In genomic region chr1:203556047-203556851, GRCh38 we compare ENCODE assay signal across 9 cellular contexts.
DNase-seq lines count a peak whose midpoint lies in the region; ATAC-seq and TF ChIP-seq lines count a peak whose summit lies in the region.
"Had no signal": no experiment of that assay in that cellular context is flagged by ENCODE, and none has a peak within 500 bp of the region (broad histone marks: within the 10 kb centered on the region; RNA-seq: fewer than 3 reads in every experiment).

No MANE protein-coding gene starts in this region.

- CTCF ChIA-PET in PC-9 (lab: Charles Lee), result interaction anchor here (0.7 kb wide), 1 partner anchor 739 kb away, joined by 4 read pairs; no protein-coding TSS in a partner anchor
- CTCF ChIA-PET in activated CD4-positive, alpha-beta memory T cell treated with anti-CD3 and anti-CD28 coated beads for 36 hours (lab: Charles Lee), result interaction anchor here (1.2 kb wide), 1 partner anchor 52 kb away, joined by 3 read pairs; no protein-coding TSS in a partner anchor

- DNase-seq in AG08396 (ENCODE audit: low spot score), result peak; percentile 77
- DNase-seq in PC-9, result no peak
- peak; percentile 93 for DNase-seq in fibroblast of mammary gland (ENCODE audit: low read depth)
- no peak for DNase-seq in NCI-H1436 treated with DMSO at 0.1 percent for 48 hours (lab: John Stamatoyannopoulos, UW)
- no peak for DNase-seq in activated CD4-positive, alpha-beta memory T cell treated with anti-CD3 and anti-CD28 coated beads for 36 hours
- DNase-seq: Calu3 had no signal

- no peaks in the 10 kb centered on the region for H3K79me2 ChIP-seq in PC-9 (ENCODE audit: low read depth)

- no peaks in the 10 kb centered on the region for H4K20me1 ChIP-seq in PC-9 (ENCODE audit: insufficient read depth)

- H3F3A ChIP-seq in PC-9 (ENCODE audit: insufficient read depth, low read depth), result peaks cover 39% of the 10 kb centered on the region

- no peaks in the 10 kb centered on the region for H3K9me2 ChIP-seq in PC-9 (ENCODE audit: insufficient read depth)

- BruUV-seq in PC-9 (replicated peaks; lab: Mats Ljungman, UMichigan), result no TSS peak

- no peak overlapping the region for H3K27ac ChIP-seq in PC-9

- no peaks in the 10 kb centered on the region for H3K9me3 Mint-ChIP-seq in activated CD4-positive, alpha-beta memory T cell treated with anti-CD3 and anti-CD28 coated beads for 36 hours

- H3K36me3 ChIP-seq in PC-9 (ENCODE audit: low read depth) (no peaks in the 10 kb centered on the region), neuron (ENCODE audit: insufficient read depth, low read length) (no peaks in the 10 kb centered on the region)

- no peaks in the 10 kb centered on the region for H3K36me3 Mint-ChIP-seq in activated CD4-positive, alpha-beta memory T cell treated with anti-CD3 and anti-CD28 coated beads for 36 hours

- H3K27me3 ChIP-seq in PC-9 (ENCODE audit: insufficient read depth, low read depth), result no peaks in the 10 kb centered on the region
- H3K27me3 ChIP-seq in neuron (ENCODE audit: insufficient read depth, low read length), result no peaks in the 10 kb centered on the region

- H3K4me1 Mint-ChIP-seq in activated CD4-positive, alpha-beta memory T cell treated with anti-CD3 and anti-CD28 coated beads for 36 hours (ENCODE audit: low read depth), result no peaks in the 10 kb centered on the region

- intact Hi-C loops in PC-9 (cut with micrococcal nuclease; ENCODE audit: unreplicated experiment), result loop anchor here (5.0 kb wide), 2 partner anchors 44 to 71 kb away; partner anchors contain the start of gene ATP2B4
- intact Hi-C loops in activated CD4-positive, alpha-beta memory T cell treated with anti-CD3 and anti-CD28 coated beads for 36 hours (cut with micrococcal nuclease), result no loop called here

- H3K4me2 ChIP-seq in PC-9, result peak overlapping the region; percentile 27

- H3K4me1 ChIP-seq in PC-9 (replicated peaks; ENCODE audit: insufficient read depth) (peaks cover 69% of the 10 kb centered on the region), neuron (ENCODE audit: insufficient read depth, low read length) (peaks cover 25% of the 10 kb centered on the region)

- TF ChIP-seq CTCF in PC-9 (conservative IDR thresholded peaks at IDR 0.05) (no peak), fibroblast of mammary gland (conservative IDR thresholded peaks at IDR 0.05; ENCODE audit: control insufficient read depth, insufficient read depth, low read depth, low read length) (no peak)

- peaks cover 2% of the 10 kb centered on the region for H3K27me3 Mint-ChIP-seq in activated CD4-positive, alpha-beta memory T cell treated with anti-CD3 and anti-CD28 coated beads for 36 hours

- ATAC-seq in GM21576 (IDR thresholded peaks at IDR 0.05; ENCODE audit: unreplicated experiment), result no peak
- ATAC-seq in GM19395 (IDR thresholded peaks at IDR 0.05; ENCODE audit: unreplicated experiment), result no peak

- H3K27ac Mint-ChIP-seq in activated CD4-positive, alpha-beta memory T cell treated with anti-CD3 and anti-CD28 coated beads for 36 hours, result no peak overlapping the region

- no peaks in the 10 kb centered on the region for H3K9me3 ChIP-seq in PC-9 (ENCODE audit: insufficient read depth, low read depth)
- H3K9me3 ChIP-seq in neuron (ENCODE audit: low read length), result no peaks in the 10 kb centered on the region

- no peak overlapping the region for H3K4me3 ChIP-seq in PC-9
- H3K4me3 ChIP-seq in fibroblast of mammary gland (ENCODE audit: control insufficient read depth, low read depth, low read length), result peak overlapping the region; percentile 22
- H3K4me3 ChIP-seq in neuron (ENCODE audit: low read length), result no peak overlapping the region

- H2AFZ ChIP-seq in PC-9, result no peak overlapping the region
- H2AFZ ChIP-seq in neuron (ENCODE audit: low read depth, low read length), result peak overlapping the region; percentile 48

- no peak overlapping the region for H3K4me3 Mint-ChIP-seq in activated CD4-positive, alpha-beta memory T cell treated with anti-CD3 and anti-CD28 coated beads for 36 hours

- POLR2A ChIA-PET in PC-9 (lab: Charles Lee; ENCODE audit: unreplicated experiment), result interaction anchor here (0.5 kb wide), 1 partner anchor 52 kb away, joined by 3 read pairs; no protein-coding TSS in a partner anchor
- POLR2A ChIA-PET in activated CD4-positive, alpha-beta memory T cell treated with anti-CD3 and anti-CD28 coated beads for 36 hours (lab: Charles Lee), result no interaction called here

Comparison
In these comparisons a context has a peak if more than half of its experiments do, and no peak if none do; other contexts are left out.
1. DNase-seq: peak in AG08396 (single experiment) and fibroblast of mammary gland (single experiment); none in PC-9 (0 of 2), NCI-H1436 treated with DMSO at 0.1 percent for 48 hours (single experiment) and activated CD4-positive, alpha-beta memory T cell treated with anti-CD3 and anti-CD28 coated beads for 36 hours (single experiment).